Comparison of ENCODE assay signal across 8 cellular contexts in genomic region chr16:11585460-11586374, GRCh38. TPM values are rescaled to one million over a fixed set of nuclear protein-coding genes. Genes with fewer than 3 reads are reported as not detected.
DNase-seq lines count a peak whose midpoint lies in the region; ATAC-seq and TF ChIP-seq lines count a peak whose summit lies in the region.

No MANE protein-coding gene starts in this region.

- BruUV-seq in PC-9 (replicated peaks; lab: Mats Ljungman, UMichigan) (TSS peak; percentile 48), mammary epithelial cell (replicated peaks; lab: Mats Ljungman, UMichigan) (no TSS peak)

- peaks cover 37% of the 10 kb centered on the region; the same call in 1 of the 2 replicates for H3F3A ChIP-seq in PC-9 (ENCODE audit: insufficient read depth, low read depth)

- DNase-seq in cardiac muscle cell (ENCODE audit: low read depth in 1 of 2, low spot score in 1 of 2) (no peak), Right ventricle myocardium inferior (ENCODE audit: missing footprints) (no peak), PC-9 (peak in 1 of 2 experiments; percentile 25), mammary epithelial cell (peak; percentile 33), midbrain (lab: John Stamatoyannopoulos, UW) (no peak)

- H3K9me2 ChIP-seq in PC-9 (ENCODE audit: insufficient read depth): no peaks in the 10 kb centered on the region

- peaks cover 18% of the 10 kb centered on the region for H3K4me1 ChIP-seq in cardiac muscle cell (ENCODE audit: low read depth)
- H3K4me1 ChIP-seq in PC-9 (replicated peaks; ENCODE audit: insufficient read depth): peaks cover 40% of the 10 kb centered on the region
- peaks cover 30% of the 10 kb centered on the region for H3K4me1 ChIP-seq in mammary epithelial cell (ENCODE audit: insufficient read depth, low read length)
- peaks cover 0 to 32% (median 10%) of the 10 kb centered on the region in 4 donors for H3K4me1 ChIP-seq in liver (ENCODE audit: control insufficient read depth in 4 of 4, insufficient read depth in 4 of 4, low read length in 3 of 4)
- H3K4me1 ChIP-seq in subcutaneous abdominal adipose tissue (ENCODE audit: control insufficient read depth in 5 of 5, insufficient read depth in 5 of 5, low read length in 5 of 5): peaks cover 2 to 57% (median 43%) of the 10 kb centered on the region in 5 donors

- in situ Hi-C loops in mammary epithelial cell (cut with MboI; ENCODE audit: low sequenced_read_pairs in 2 of 2): loop anchor here in 1 of 2 donors (10.0 kb wide), 1 partner anchor 59 kb away; no protein-coding TSS in a partner anchor

- H3K36me3 ChIP-seq in cardiac muscle cell (no peaks in the 10 kb centered on the region), PC-9 (ENCODE audit: low read depth) (peaks cover 11% of the 10 kb centered on the region; the same call in 1 of the 2 replicates), mammary epithelial cell (ENCODE audit: insufficient read depth, low read length) (no peaks in the 10 kb centered on the region), liver (ENCODE audit: control insufficient read depth in 4 of 4, insufficient read depth in 3 of 4, low read depth in 1 of 4, low read length in 3 of 4) (no peaks in the 10 kb centered on the region), subcutaneous abdominal adipose tissue (ENCODE audit: control insufficient read depth in 5 of 5, insufficient read depth in 5 of 5, low read length in 5 of 5) (peaks cover 0 to 4% (median 0%) of the 10 kb centered on the region in 5 donors)

- H3K27me3 ChIP-seq in cardiac muscle cell (no peaks in the 10 kb centered on the region), PC-9 (ENCODE audit: insufficient read depth, low read depth) (no peaks in the 10 kb centered on the region), mammary epithelial cell (ENCODE audit: insufficient read depth, low read length) (no peaks in the 10 kb centered on the region), liver (ENCODE audit: control insufficient read depth in 4 of 4, insufficient read depth in 4 of 4, low read length in 3 of 4) (no peaks in the 10 kb centered on the region), subcutaneous abdominal adipose tissue (ENCODE audit: control insufficient read depth in 5 of 5, insufficient read depth in 4 of 5, low read length in 5 of 5) (no peaks in the 10 kb centered on the region)

- H3K27ac ChIP-seq in cardiac muscle cell (no peak overlapping the region), PC-9 (peak overlapping the region; percentile 54), mammary epithelial cell (ENCODE audit: insufficient read depth, low read depth, low read length) (peak overlapping the region; percentile 83), liver (ENCODE audit: low read depth in 1 of 2, low read length in 2 of 2) (peak overlapping the region; percentile 89), subcutaneous abdominal adipose tissue (ENCODE audit: low read depth, low read length) (peak overlapping the region; percentile 99)

- POLR2A ChIA-PET in PC-9 (lab: Charles Lee; ENCODE audit: unreplicated experiment): interaction anchor here (0.6 to 1.1 kb wide), 4 partner anchors 45 to 82 kb away, joined by 3 to 17 read pairs (median 6); no protein-coding TSS in a partner anchor

- 9% methylated on average over 7 of the region's 28 CpGs for WGBS in mammary epithelial cell (ENCODE audit: low coverage, missing lambda C conversion rate)
- 22% methylated on average over 28 of the region's 28 CpGs for WGBS in liver

- no peak for TF ChIP-seq CTCF in cardiac muscle cell (IDR thresholded peaks at IDR 0.05; ENCODE audit: low read depth, low read length)
- TF ChIP-seq CTCF in PC-9 (conservative IDR thresholded peaks at IDR 0.05): no peak
- no peak for TF ChIP-seq CTCF in mammary epithelial cell (conservative IDR thresholded peaks at IDR 0.05 in 1 of 2, IDR thresholded peaks at IDR 0.05 in 1 of 2; ENCODE audit: extremely low read depth in 1 of 2, insufficient read depth in 1 of 2, low read depth in 1 of 2, low read length in 2 of 2)
- TF ChIP-seq CTCF in liver (IDR thresholded peaks at IDR 0.05; ENCODE audit: low read depth, low read length, missing input control): no peak

- dilution Hi-C loops in mammary epithelial cell (cut with HindIII; ENCODE audit: low sequenced_read_pairs): no loop called here

- ATAC-seq in Right ventricle myocardium inferior (no peak), GM18520 (IDR thresholded peaks at IDR 0.05; ENCODE audit: unreplicated experiment) (no peak)

- CTCF ChIA-PET in PC-9 (lab: Charles Lee) (no interaction called here), mammary epithelial cell (lab: Charles Lee; ENCODE audit: low non-redundant PET) (interaction anchor here (0.6 kb wide), 1 partner anchor 53 kb away, joined by 3 read pairs; no protein-coding TSS in a partner anchor)

- H3K79me2 ChIP-seq in PC-9 (ENCODE audit: low read depth) (peaks cover 64% of the 10 kb centered on the region), mammary epithelial cell (ENCODE audit: insufficient read depth, low read length) (peaks cover 67% of the 10 kb centered on the region)

- H4K20me1 ChIP-seq in PC-9 (ENCODE audit: insufficient read depth) (peaks cover 29% of the 10 kb centered on the region), mammary epithelial cell (ENCODE audit: insufficient read depth, low read length) (no peaks in the 10 kb centered on the region)

- H3K9ac ChIP-seq in mammary epithelial cell (ENCODE audit: insufficient read depth, low read length) (peak overlapping the region; percentile 84), liver (ENCODE audit: low read depth in 1 of 2, low read length in 2 of 2) (peak overlapping the region; percentile 86 to 90), subcutaneous abdominal adipose tissue (ENCODE audit: low read length in 5 of 5) (peak overlapping the region; percentile 89 to 98 (median 96))

- no peak for TF ChIP-seq RAD21 in liver (IDR thresholded peaks at IDR 0.05)

- intact Hi-C loops in Right ventricle myocardium inferior (cut with DNase I) (loop anchor here (5.0 kb wide), 1 partner anchor 57 kb away; no protein-coding TSS in a partner anchor), PC-9 (cut with micrococcal nuclease; ENCODE audit: unreplicated experiment) (loop anchor here (5.0 kb wide), 1 partner anchor 88 kb away; no protein-coding TSS in a partner anchor), mammary epithelial cell (cut with micrococcal nuclease) (loop anchor here (2.0 to 10.0 kb wide), 4 partner anchors 42 to 178 kb away; no protein-coding TSS in a partner anchor)

- H2AFZ ChIP-seq in PC-9: peak overlapping the region; percentile 34; the same call in 1 of the 2 replicates
- H2AFZ ChIP-seq in mammary epithelial cell (ENCODE audit: low read depth, low read length): peak overlapping the region; percentile 22

- H3K4me3 ChIP-seq in cardiac muscle cell (peak overlapping the region; percentile 67), PC-9 (peak overlapping the region; percentile 89), mammary epithelial cell (replicated peaks in 1 of 3; ENCODE audit: insufficient read depth in 1 of 3, low read depth in 2 of 3, low read length in 3 of 3) (peak overlapping the region; percentile 72 to 88 (median 84)), liver (ENCODE audit: low read depth in 1 of 3, low read length in 3 of 3) (peak overlapping the region; percentile 62 to 94 (median 66)), subcutaneous abdominal adipose tissue (ENCODE audit: low read depth in 1 of 5, low read length in 5 of 5) (peak overlapping the region; percentile 70 to 96 (median 92))

- H3K9me3 ChIP-seq in cardiac muscle cell (ENCODE audit: low read depth) (no peaks in the 10 kb centered on the region), PC-9 (ENCODE audit: insufficient read depth, low read depth) (no peaks in the 10 kb centered on the region), mammary epithelial cell (replicated peaks; ENCODE audit: insufficient read depth, low read length) (no peaks in the 10 kb centered on the region), liver (ENCODE audit: control insufficient read depth in 4 of 4, low read length in 3 of 4) (no peaks in the 10 kb centered on the region), subcutaneous abdominal adipose tissue (ENCODE audit: control insufficient read depth in 5 of 5, low read length in 5 of 5) (no peaks in the 10 kb centered on the region)

- H3K4me2 ChIP-seq in PC-9: peak overlapping the region; percentile 97
- peak overlapping the region; percentile 83 for H3K4me2 ChIP-seq in mammary epithelial cell (ENCODE audit: insufficient read depth, low read depth, low read length)

TF ChIP-seq in liver, 16 proteins besides CTCF, POLR2A, EP300 and RAD21 (continues in another document):
- TF ChIP-seq REST (IDR thresholded peaks at IDR 0.05) (no peak), EGR1 (IDR thresholded peaks at IDR 0.05; ENCODE audit: low read depth in 2 of 2) (no peak), NR2F2 (IDR thresholded peaks at IDR 0.05) (no peak)

RNA-seq across cellular contexts. Expression of gene LITAF, which starts 1.0 kb away (rescaled TPM):
- total RNA-seq in cardiac muscle cell: 21.4 and 42.1 TPM in 2 replicates
- 43.3 and 53.9 TPM in 2 replicates for polyA plus RNA-seq in cardiac muscle cell
- total RNA-seq in Right ventricle myocardium inferior: 78.4 TPM
- total RNA-seq in PC-9 (2021): 232 and 244 TPM in 2 replicates
- 100 to 1,000 TPM; 128 to 197 TPM for total RNA-seq in mammary epithelial cell
- polyA plus RNA-seq in mammary epithelial cell: 180 TPM
- 276 TPM for polyA minus RNA-seq in mammary epithelial cell
- 10 to 100 TPM in 1 of 2 donors, 1 to 10 TPM in 1; 5.2 to 14.0 TPM for total RNA-seq in liver
- 10 to 100 TPM; 58.1 to 65.2 TPM for polyA plus RNA-seq in liver
